ENCODE assay signal across 2 cellular contexts in the genomic region with DNA sequence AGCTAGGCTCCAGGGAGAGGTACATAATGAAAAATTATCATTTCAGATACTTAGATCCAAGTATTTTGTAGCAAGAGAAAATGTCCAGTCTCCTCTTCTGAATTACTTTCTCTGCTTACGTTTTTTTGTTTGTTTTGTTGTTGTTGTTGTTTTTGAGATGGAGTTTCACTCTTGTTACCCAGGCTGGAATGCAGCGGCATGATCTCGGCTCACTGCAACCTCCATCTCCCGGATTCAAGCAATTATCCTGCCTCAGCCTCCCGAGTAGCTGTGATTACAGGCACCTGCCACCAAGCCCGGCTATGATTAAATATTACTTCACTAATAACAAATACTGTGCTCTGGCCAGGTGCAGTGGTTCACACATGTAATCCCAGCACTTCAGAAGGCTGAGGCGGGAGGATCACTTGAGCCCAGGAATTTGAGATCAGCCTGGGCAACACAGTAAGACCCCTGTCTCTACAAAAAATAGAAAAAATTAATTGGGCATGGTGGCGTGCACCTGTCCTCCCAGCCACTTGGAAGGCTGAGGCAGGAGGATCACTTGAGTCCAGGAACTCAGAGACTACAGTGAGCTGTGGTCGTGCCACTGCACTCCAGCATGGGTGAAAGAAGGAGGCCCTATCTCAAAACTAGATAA.
TF ChIP-seq lines count a peak whose summit lies in the region.

No MANE protein-coding gene starts in this region.

TF ChIP-seq in H1, 55 proteins besides CTCF, POLR2A, EP300 and RAD21:
- no peak for TF ChIP-seq TBP (IDR thresholded peaks at IDR 0.05; ENCODE audit: low read depth, low read length)
- no peak for TF ChIP-seq RXRA (IDR thresholded peaks at IDR 0.05; ENCODE audit: insufficient read depth, low read depth, low read length)
- TF ChIP-seq KDM1A (IDR thresholded peaks at IDR 0.05; ENCODE audit: borderline replicate concordance, low read length) = no peak
- TF ChIP-seq FOSL1 (IDR thresholded peaks at IDR 0.05; ENCODE audit: insufficient read depth, low read depth, low read length) = no peak
TF ChIP-seq in H1: peak in this region for 0.

TF ChIP-seq in HepG2, 621 proteins besides CTCF, POLR2A, EP300 and RAD21:
- TF ChIP-seq KDM4B (CRISPR knock-in tag; IDR thresholded peaks at IDR 0.05) = no peak
- TF ChIP-seq IRF2 (CRISPR knock-in tag; IDR thresholded peaks at IDR 0.05) = no peak
- no peak for TF ChIP-seq TRIM24 (CRISPR knock-in tag; IDR thresholded peaks at IDR 0.05)
- TF ChIP-seq FOXA1 (IDR thresholded peaks at IDR 0.05) = no peak
- no peak for TF ChIP-seq FOXA1 (CRISPR knock-in tag; IDR thresholded peaks at IDR 0.05)
- TF ChIP-seq, protein P1, sequence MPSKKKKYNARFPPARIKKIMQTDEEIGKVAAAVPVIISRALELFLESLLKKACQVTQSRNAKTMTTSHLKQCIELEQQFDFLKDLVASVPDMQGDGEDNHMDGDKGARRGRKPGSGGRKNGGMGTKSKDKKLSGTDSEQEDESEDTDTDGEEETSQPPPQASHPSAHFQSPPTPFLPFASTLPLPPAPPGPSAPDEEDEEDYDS (CRISPR knock-in tag; IDR thresholded peaks at IDR 0.05) = no peak
- no peak for TF ChIP-seq TEAD3 (CRISPR knock-in tag; optimal IDR thresholded peaks at IDR 0.05; ENCODE audit: borderline replicate concordance)
- TF ChIP-seq ZNF619 (CRISPR knock-in tag; IDR thresholded peaks at IDR 0.05) = no peak
- TF ChIP-seq, protein P2, sequence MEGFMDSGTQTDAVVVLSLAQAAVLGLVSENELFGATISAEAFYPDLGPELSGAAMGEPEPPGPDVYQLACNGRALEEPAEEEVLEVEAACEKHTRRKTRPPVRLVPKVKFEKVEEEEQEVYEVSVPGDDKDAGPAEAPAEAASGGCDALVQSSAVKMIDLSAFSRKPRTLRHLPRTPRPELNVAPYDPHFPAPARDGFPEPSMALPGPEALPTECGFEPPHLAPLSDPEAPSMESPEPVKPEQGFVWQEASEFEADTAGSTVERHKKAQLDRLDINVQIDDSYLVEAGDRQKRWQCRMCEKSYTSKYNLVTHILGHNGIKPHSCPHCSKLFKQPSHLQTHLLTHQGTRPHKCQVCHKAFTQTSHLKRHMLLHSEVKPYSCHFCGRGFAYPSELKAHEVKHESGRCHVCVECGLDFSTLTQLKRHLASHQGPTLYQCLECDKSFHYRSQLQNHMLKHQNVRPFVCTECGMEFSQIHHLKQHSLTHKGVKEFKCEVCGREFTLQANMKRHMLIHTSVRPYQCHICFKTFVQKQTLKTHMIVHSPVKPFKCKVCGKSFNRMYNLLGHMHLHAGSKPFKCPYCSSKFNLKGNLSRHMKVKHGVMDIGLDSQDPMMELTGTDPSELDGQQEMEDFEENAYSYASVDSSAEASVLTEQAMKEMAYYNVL (CRISPR knock-in tag; IDR thresholded peaks at IDR 0.05; ENCODE audit: borderline replicate concordance) = no peak
- TF ChIP-seq NFE2L1 (CRISPR knock-in tag; IDR thresholded peaks at IDR 0.05; ENCODE audit: borderline replicate concordance) = no peak
- TF ChIP-seq, protein P3, sequence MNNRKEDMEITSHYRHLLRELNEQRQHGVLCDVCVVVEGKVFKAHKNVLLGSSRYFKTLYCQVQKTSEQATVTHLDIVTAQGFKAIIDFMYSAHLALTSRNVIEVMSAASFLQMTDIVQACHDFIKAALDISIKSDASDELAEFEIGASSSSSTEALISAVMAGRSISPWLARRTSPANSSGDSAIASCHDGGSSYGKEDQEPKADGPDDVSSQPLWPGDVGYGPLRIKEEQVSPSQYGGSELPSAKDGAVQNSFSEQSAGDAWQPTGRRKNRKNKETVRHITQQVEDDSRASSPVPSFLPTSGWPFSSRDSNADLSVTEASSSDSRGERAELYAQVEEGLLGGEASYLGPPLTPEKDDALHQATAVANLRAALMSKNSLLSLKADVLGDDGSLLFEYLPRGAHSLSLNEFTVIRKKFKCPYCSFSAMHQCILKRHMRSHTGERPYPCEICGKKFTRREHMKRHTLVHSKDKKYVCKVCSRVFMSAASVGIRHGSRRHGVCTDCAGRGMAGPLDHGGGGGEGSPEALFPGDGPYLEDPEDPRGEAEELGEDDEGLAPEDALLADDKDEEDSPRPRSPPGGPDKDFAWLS (CRISPR knock-in tag; IDR thresholded peaks at IDR 0.05; ENCODE audit: borderline replicate concordance) = no peak
- TF ChIP-seq, protein P4, sequence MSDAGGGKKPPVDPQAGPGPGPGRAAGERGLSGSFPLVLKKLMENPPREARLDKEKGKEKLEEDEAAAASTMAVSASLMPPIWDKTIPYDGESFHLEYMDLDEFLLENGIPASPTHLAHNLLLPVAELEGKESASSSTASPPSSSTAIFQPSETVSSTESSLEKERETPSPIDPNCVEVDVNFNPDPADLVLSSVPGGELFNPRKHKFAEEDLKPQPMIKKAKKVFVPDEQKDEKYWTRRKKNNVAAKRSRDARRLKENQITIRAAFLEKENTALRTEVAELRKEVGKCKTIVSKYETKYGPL (CRISPR knock-in tag; IDR thresholded peaks at IDR 0.05) = no peak
- TF ChIP-seq YY1 (IDR thresholded peaks at IDR 0.05; ENCODE audit: insufficient read depth, insufficient replicate concordance, low read depth, low read length) = no peak
- TF ChIP-seq SMC3 (IDR thresholded peaks at IDR 0.05; ENCODE audit: low read length) = no peak
- TF ChIP-seq ZNF883 (CRISPR knock-in tag; IDR thresholded peaks at IDR 0.05; ENCODE audit: not compliant biosample characterization) = no peak
- TF ChIP-seq ZNF777 (CRISPR knock-in tag; IDR thresholded peaks at IDR 0.05) = no peak
- TF ChIP-seq, protein P5, sequence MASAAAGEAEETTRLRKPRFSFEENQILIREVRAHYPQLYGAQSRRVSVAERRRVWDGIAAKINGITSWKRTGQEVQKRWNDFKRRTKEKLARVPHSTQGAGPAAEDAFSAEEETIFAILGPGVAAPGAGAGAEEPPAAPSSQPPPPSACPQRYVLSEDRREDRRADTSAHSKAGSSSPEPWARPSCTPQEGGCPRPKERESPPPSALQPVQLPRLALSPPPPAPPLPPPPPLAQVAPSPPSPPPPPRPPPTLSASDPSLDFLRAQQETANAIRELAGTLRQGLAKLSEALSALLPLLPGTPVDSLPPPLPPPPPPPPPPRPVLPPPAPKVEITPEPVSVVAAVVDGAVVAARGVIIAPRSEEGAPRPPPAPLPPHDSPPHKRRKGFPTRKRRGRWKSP (CRISPR knock-in tag; IDR thresholded peaks at IDR 0.05) = no peak
- TF ChIP-seq, protein P6, sequence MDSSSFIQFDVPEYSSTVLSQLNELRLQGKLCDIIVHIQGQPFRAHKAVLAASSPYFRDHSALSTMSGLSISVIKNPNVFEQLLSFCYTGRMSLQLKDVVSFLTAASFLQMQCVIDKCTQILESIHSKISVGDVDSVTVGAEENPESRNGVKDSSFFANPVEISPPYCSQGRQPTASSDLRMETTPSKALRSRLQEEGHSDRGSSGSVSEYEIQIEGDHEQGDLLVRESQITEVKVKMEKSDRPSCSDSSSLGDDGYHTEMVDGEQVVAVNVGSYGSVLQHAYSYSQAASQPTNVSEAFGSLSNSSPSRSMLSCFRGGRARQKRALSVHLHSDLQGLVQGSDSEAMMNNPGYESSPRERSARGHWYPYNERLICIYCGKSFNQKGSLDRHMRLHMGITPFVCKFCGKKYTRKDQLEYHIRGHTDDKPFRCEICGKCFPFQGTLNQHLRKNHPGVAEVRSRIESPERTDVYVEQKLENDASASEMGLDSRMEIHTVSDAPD (CRISPR knock-in tag; IDR thresholded peaks at IDR 0.05) = no peak
- TF ChIP-seq FOXC1 (CRISPR knock-in tag; IDR thresholded peaks at IDR 0.05; ENCODE audit: borderline replicate concordance) = no peak
- TF ChIP-seq, protein P7, sequence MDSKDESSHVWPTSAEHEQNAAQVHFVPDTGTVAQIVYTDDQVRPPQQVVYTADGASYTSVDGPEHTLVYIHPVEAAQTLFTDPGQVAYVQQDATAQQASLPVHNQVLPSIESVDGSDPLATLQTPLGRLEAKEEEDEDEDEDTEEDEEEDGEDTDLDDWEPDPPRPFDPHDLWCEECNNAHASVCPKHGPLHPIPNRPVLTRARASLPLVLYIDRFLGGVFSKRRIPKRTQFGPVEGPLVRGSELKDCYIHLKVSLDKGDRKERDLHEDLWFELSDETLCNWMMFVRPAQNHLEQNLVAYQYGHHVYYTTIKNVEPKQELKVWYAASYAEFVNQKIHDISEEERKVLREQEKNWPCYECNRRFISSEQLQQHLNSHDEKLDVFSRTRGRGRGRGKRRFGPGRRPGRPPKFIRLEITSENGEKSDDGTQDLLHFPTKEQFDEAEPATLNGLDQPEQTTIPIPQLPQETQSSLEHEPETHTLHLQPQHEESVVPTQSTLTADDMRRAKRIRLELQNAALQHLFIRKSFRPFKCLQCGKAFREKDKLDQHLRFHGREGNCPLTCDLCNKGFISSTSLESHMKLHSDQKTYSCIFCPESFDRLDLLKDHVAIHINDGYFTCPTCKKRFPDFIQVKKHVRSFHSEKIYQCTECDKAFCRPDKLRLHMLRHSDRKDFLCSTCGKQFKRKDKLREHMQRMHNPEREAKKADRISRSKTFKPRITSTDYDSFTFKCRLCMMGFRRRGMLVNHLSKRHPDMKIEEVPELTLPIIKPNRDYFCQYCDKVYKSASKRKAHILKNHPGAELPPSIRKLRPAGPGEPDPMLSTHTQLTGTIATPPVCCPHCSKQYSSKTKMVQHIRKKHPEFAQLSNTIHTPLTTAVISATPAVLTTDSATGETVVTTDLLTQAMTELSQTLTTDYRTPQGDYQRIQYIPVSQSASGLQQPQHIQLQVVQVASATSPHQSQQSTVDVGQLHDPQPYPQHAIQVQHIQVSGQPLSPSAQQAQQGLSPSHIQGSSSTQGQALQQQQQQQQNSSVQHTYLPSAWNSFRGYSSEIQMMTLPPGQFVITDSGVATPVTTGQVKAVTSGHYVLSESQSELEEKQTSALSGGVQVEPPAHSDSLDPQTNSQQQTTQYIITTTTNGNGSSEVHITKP (CRISPR knock-in tag; IDR thresholded peaks at IDR 0.05; ENCODE audit: low read depth) = no peak
